9 cellular contexts compared by ENCODE assay signal in genomic region chr2:60551241-60552095, GRCh38. TPM values are rescaled to one million over a fixed set of nuclear protein-coding genes. Genes with fewer than 3 reads are reported as not detected.
A peak's percentile ranks its signal among the peaks of the same experiment; 100 is the strongest.
DNase-seq lines count a peak whose midpoint lies in the region; ATAC-seq and TF ChIP-seq lines count a peak whose summit lies in the region.
"Had no signal": no experiment of that assay in that cellular context is flagged by ENCODE, and none has a peak within 500 bp of the region (broad histone marks: within the 10 kb centered on the region; RNA-seq: fewer than 3 reads in every experiment).

No MANE protein-coding gene starts in this region.

- ATAC-seq in activated B cell treated with CpG ODN at 0.5 μM for 24 hours (ENCODE audit: low read depth) (peak; percentile 1), GM21423 (IDR thresholded peaks at IDR 0.05; ENCODE audit: unreplicated experiment) (no peak), GM21529 (IDR thresholded peaks at IDR 0.05; ENCODE audit: unreplicated experiment) (no peak), HG02885 (IDR thresholded peaks at IDR 0.05; ENCODE audit: poor library complexity, unreplicated experiment) (no peak)

- no peaks in the 10 kb centered on the region for H3K9me3 Mint-ChIP-seq in activated B cell treated with CpG ODN at 0.5 μM for 24 hours

- H3K27ac Mint-ChIP-seq in activated B cell treated with CpG ODN at 0.5 μM for 24 hours, result peak overlapping the region; percentile 98

- no peaks in the 10 kb centered on the region for H3K4me1 ChIP-seq in prostate gland (replicated peaks)

- POLR2A ChIA-PET in activated B cell treated with CpG ODN at 0.5 μM for 24 hours (lab: Charles Lee), result interaction anchor here (0.5 to 6.7 kb wide), 46 partner anchors 7 to 1789 kb away, joined by 3 to 223 read pairs (median 10); no protein-coding TSS in a partner anchor

- H3K27me3 Mint-ChIP-seq in activated B cell treated with CpG ODN at 0.5 μM for 24 hours, result no peaks in the 10 kb centered on the region

- TF ChIP-seq POLR2A in prostate gland (IDR thresholded peaks at IDR 0.05), result peak; percentile 16

- H3K4me3 ChIP-seq in foreskin fibroblast (ENCODE audit: low read depth in 1 of 2, low read length in 2 of 2) (peak overlapping the region; percentile 74 to 79), prostate gland (peak overlapping the region; percentile 53 to 61)

- TF ChIP-seq CTCF in activated B cell treated with CpG ODN at 0.5 μM for 24 hours (IDR thresholded peaks at IDR 0.05) (no peak), foreskin fibroblast (IDR thresholded peaks at IDR 0.05; ENCODE audit: low read depth, low read length) (no peak), prostate gland (IDR thresholded peaks at IDR 0.05) (no peak)

- H3K36me3 ChIP-seq in prostate gland, result no peaks in the 10 kb centered on the region

- peaks cover 49% of the 10 kb centered on the region for H3K36me3 Mint-ChIP-seq in activated B cell treated with CpG ODN at 0.5 μM for 24 hours (ENCODE audit: low read depth)

- no peaks in the 10 kb centered on the region for H3K9me3 ChIP-seq in prostate gland

- intact Hi-C loops in activated B cell treated with CpG ODN at 0.5 μM for 24 hours (cut with micrococcal nuclease) (loop anchor here (2.0 to 10.0 kb wide), 9 partner anchors 235 to 986 kb away; partner anchors contain the start of gene XPO1), prostate gland (cut with DNase I) (no loop called here)

- H3K4me1 Mint-ChIP-seq in activated B cell treated with CpG ODN at 0.5 μM for 24 hours, result peaks cover 38% of the 10 kb centered on the region

- peak overlapping the region; percentile 81 to 82 for H3K27ac ChIP-seq in prostate gland

- CTCF ChIA-PET in activated B cell treated with CpG ODN at 0.5 μM for 24 hours (lab: Charles Lee), result interaction anchor here (0.6 to 3.6 kb wide), 9 partner anchors 10 to 1526 kb away, joined by 3 to 38 read pairs (median 11); no protein-coding TSS in a partner anchor

- DNase-seq in COLO668 (lab: John Stamatoyannopoulos, UW; ENCODE audit: unreplicated experiment), result peak; percentile 70
- DNase-seq in HUDEP-2 (lab: John Stamatoyannopoulos, UW; ENCODE audit: unreplicated experiment in 76 of 76), result peak in 42 of 76 experiments; percentile 8 to 57 (median 36)
- DNase-seq in activated B cell treated with CpG ODN at 0.5 μM for 24 hours, result peak; percentile 51
- peak in 1 of 2 donors; percentile 71 for DNase-seq in foreskin fibroblast
- peak; percentile 65 for DNase-seq in prostate gland (ENCODE audit: low spot score)

- H3K4me3 Mint-ChIP-seq in activated B cell treated with CpG ODN at 0.5 μM for 24 hours, result peak overlapping the region; percentile 96

- no peaks in the 10 kb centered on the region for H3K27me3 ChIP-seq in prostate gland (replicated peaks; ENCODE audit: insufficient read depth)

- WGBS in prostate gland, result 2% methylated on average over 63 of the region's 63 CpGs

RNA-seq across cellular contexts. Expression of gene BCL11A, which starts 2.0 kb away (rescaled TPM):
- 279 and 331 TPM in 2 replicates for total RNA-seq in activated B cell treated with CpG ODN at 0.5 μM for 24 hours
- total RNA-seq in prostate gland, result 10 to 100 TPM; 14.6 to 22.2 TPM
- total RNA-seq: T-helper 1 cell treated with Interleukin-12 subunit alpha and Interleukin-12 subunit beta and Interleukin-4 antibody, amounts not matched to agents 30 ng/mL and 1 ng/mL, for 36 hours had no signal

Comparison
In these comparisons a context has a peak if more than half of its experiments do, and no peak if none do; other contexts are left out.
1. RNA of gene BCL11A, which starts 2.0 kb away (total RNA-seq): 279 to 331 TPM in activated B cell treated with CpG ODN at 0.5 μM for 24 hours; 14.6 to 22.2 TPM in prostate gland; every median in the first group is over 10 times any median in the second.